9 cellular contexts compared by ENCODE assay signal in genomic region chr15:101167366-101167790, GRCh38.
DNase-seq lines count a peak whose midpoint lies in the region; ATAC-seq and TF ChIP-seq lines count a peak whose summit lies in the region.
"Had no signal": no experiment of that assay in that cellular context is flagged by ENCODE, and none has a peak within 500 bp of the region (broad histone marks: within the 10 kb centered on the region; RNA-seq: fewer than 3 reads in every experiment).

No MANE protein-coding gene starts in this region.

- H3K27ac Mint-ChIP-seq in Calu3 (ENCODE audit: unreplicated experiment) (peak overlapping the region; percentile 91), T-cell (peak overlapping the region; percentile 76 to 83)

- CTCF ChIA-PET in Calu3 (lab: Charles Lee) = interaction anchor here (1.5 to 1.9 kb wide), 2 partner anchors 55 to 159 kb away, joined by 4 to 6 read pairs; no protein-coding TSS in a partner anchor
- CTCF ChIA-PET in T-cell (lab: Charles Lee) = interaction anchor here in 1 of 2 donors (1.2 kb wide), 2 partner anchors 74 to 91 kb away, joined by 4 to 5 read pairs; no protein-coding TSS in a partner anchor

- H3K4me1 ChIP-seq in psoas muscle = peaks cover 37% of the 10 kb centered on the region

- H3K4me3 ChIP-seq in fibroblast of the aortic adventitia (ENCODE audit: low read depth, low read length) = no peak overlapping the region
- no peak overlapping the region for H3K4me3 ChIP-seq in psoas muscle

- H3K9me3 Mint-ChIP-seq in Calu3 (ENCODE audit: low read depth, unreplicated experiment) (peaks cover 8% of the 10 kb centered on the region), T-cell (peaks cover 0 to 39% (median 20%) of the 10 kb centered on the region in 3 donors)

- peaks cover 17% of the 10 kb centered on the region for H3K9me3 ChIP-seq in psoas muscle

- DNase-seq in Calu3 (no peak), T-cell (no peak), fibroblast of the aortic adventitia (ENCODE audit: low read depth) (peak; percentile 42), psoas muscle (no peak), NCI-H510A treated with DMSO at 0.1 percent for 48 hours (lab: John Stamatoyannopoulos, UW) (no peak), Ammon's horn (ENCODE audit: low spot score) (no peak)
- DNase-seq: NCI-H2081 treated with DMSO at 0.1 percent for 48 hours had no signal

- TSS peak; percentile 21 for BruUV-seq in Calu3 (replicated peaks; lab: Mats Ljungman, UMichigan)

- H3K4me3 Mint-ChIP-seq in Calu3 (ENCODE audit: low read depth, unreplicated experiment) = peak overlapping the region; percentile 56
- H3K4me3 Mint-ChIP-seq in T-cell = peak overlapping the region in 2 of 3 donors; percentile 37 to 71

- intact Hi-C loops in Calu3 (cut with micrococcal nuclease; ENCODE audit: unreplicated experiment) (loop anchor here (5.0 kb wide), 1 partner anchor 85 kb away; the partner anchor contains the start of gene CHSY1), psoas muscle (cut with DNase I) (no loop called here)

- 48 to 64% (median 51%) methylated on average over 4 of the region's 4 CpGs for WGBS in psoas muscle, 3 donors

- TF ChIP-seq CTCF in Calu3 (IDR thresholded peaks at IDR 0.05; ENCODE audit: unreplicated experiment) (no peak), fibroblast of the aortic adventitia (IDR thresholded peaks at IDR 0.05; ENCODE audit: insufficient read depth, low read length) (no peak), psoas muscle (IDR thresholded peaks at IDR 0.05) (no peak)

- POLR2A ChIA-PET in T-cell (lab: Charles Lee) = no interaction called here

- H3K27me3 ChIP-seq in psoas muscle (ENCODE audit: insufficient read depth in 3 of 3, low read length in 2 of 3) = no peaks in the 10 kb centered on the region

- peak overlapping the region; percentile 71 for H3K27ac ChIP-seq in psoas muscle

- no peaks in the 10 kb centered on the region for H3K36me3 ChIP-seq in psoas muscle (ENCODE audit: insufficient read depth in 1 of 2, low read depth in 1 of 2)

- H3K27me3 Mint-ChIP-seq in Calu3 (ENCODE audit: unreplicated experiment) (no peaks in the 10 kb centered on the region), T-cell (no peaks in the 10 kb centered on the region)

- H3K4me1 Mint-ChIP-seq in Calu3 (ENCODE audit: low read depth, unreplicated experiment) (peaks cover 26% of the 10 kb centered on the region), T-cell (peaks cover 18 to 21% (median 21%) of the 10 kb centered on the region in 3 donors)

- H3K36me3 Mint-ChIP-seq in Calu3 (ENCODE audit: insufficient read depth, unreplicated experiment) (no peaks in the 10 kb centered on the region), T-cell (peaks cover 9% of the 10 kb centered on the region)

- ATAC-seq in T-cell (replicated peaks in 1 of 4) (peak in 1 of 4 experiments; percentile 6), psoas muscle (no peak), GM21390 (IDR thresholded peaks at IDR 0.05; ENCODE audit: unreplicated experiment) (no peak), GM18909 (IDR thresholded peaks at IDR 0.05; ENCODE audit: poor library complexity, unreplicated experiment) (no peak)
